ENCODE assay signal across 20 cellular contexts in genomic region chr2:99621106-99621505, GRCh38.
"Had no signal": no experiment of that assay in that cellular context is flagged by ENCODE, and none has a peak within 500 bp of the region (broad histone marks: within the 10 kb centered on the region; RNA-seq: fewer than 3 reads in every experiment).

No MANE protein-coding gene starts in this region.

- H3K27me3 Mint-ChIP-seq: activated CD4-positive, alpha-beta memory T cell treated with anti-CD3 and anti-CD28 coated beads, Interleukin-2, amount 10 ng/mL, durations not matched to agents 7 days and 5 days; activated CD4-positive, alpha-beta T cell treated with anti-CD3 and anti-CD28 coated beads for 36 hours had no signal

- H3K36me3 ChIP-seq: adrenal gland, SJCRH30, WERI-Rb-1 had no signal

- H3K4me3 ChIP-seq: adrenal gland, K562, SJCRH30 had no signal

- H3K36me3 Mint-ChIP-seq: activated naive CD8-positive, alpha-beta T cell treated with anti-CD3 and anti-CD28 coated beads, Interleukin-2, amount 10 ng/mL, durations not matched to agents 7 days and 5 days had no signal

- ATAC-seq: activated CD4-positive, alpha-beta T cell treated with anti-CD3 and anti-CD28 coated beads for 36 hours; K562 had no signal

- H3K27me3 ChIP-seq: adrenal gland, SJCRH30 had no signal

- H3K27ac Mint-ChIP-seq: activated CD4-positive, alpha-beta memory T cell treated with anti-CD3 and anti-CD28 coated beads, Interleukin-2, amount 10 ng/mL, durations not matched to agents 7 days and 5 days; activated CD4-positive, alpha-beta T cell treated with anti-CD3 and anti-CD28 coated beads for 36 hours; activated naive CD8-positive, alpha-beta T cell treated with anti-CD3 and anti-CD28 coated beads, Interleukin-2, amount 10 ng/mL, durations not matched to agents 7 days and 5 days had no signal

- H3K4me3 Mint-ChIP-seq: activated CD4-positive, alpha-beta memory T cell treated with anti-CD3 and anti-CD28 coated beads, Interleukin-2, amount 10 ng/mL, durations not matched to agents 7 days and 5 days; activated CD4-positive, alpha-beta T cell treated with anti-CD3 and anti-CD28 coated beads for 36 hours; activated naive CD8-positive, alpha-beta T cell treated with anti-CD3 and anti-CD28 coated beads, Interleukin-2, amount 10 ng/mL, durations not matched to agents 7 days and 5 days had no signal

- DNase-seq: activated CD4-positive, alpha-beta memory T cell treated with anti-CD3 and anti-CD28 coated beads, Interleukin-2, amount 10 ng/mL, durations not matched to agents 7 days and 5 days; activated CD4-positive, alpha-beta T cell treated with anti-CD3 and anti-CD28 coated beads for 36 hours; activated CD4-positive, alpha-beta T cell treated with anti-CD3 and anti-CD28 coated beads, Interleukin-2, amount 50 U/mL, for 1 hour; activated CD8-positive, alpha-beta memory T cell treated with anti-CD3 and anti-CD28 coated beads, Interleukin-2, amount 50 U/mL, for 4 hours; activated naive CD4-positive, alpha-beta T cell treated with anti-CD3 and anti-CD28 coated beads, Interleukin-2, amount 50 U/mL, for 16 hours; activated naive CD8-positive, alpha-beta T cell treated with anti-CD3 and anti-CD28 coated beads, Interleukin-2, amount 10 ng/mL, durations not matched to agents 7 days and 5 days; adrenal gland; anterior cingulate cortex; Karpas-422; NCI-H1105 treated with DMSO at 0.1 percent for 48 hours; NCI-H1436 treated with DMSO at 0.1 percent for 48 hours; NCI-H187 treated with DMSO at 0.1 percent for 48 hours; NCI-H2081 treated with DMSO at 0.1 percent for 48 hours; NCI-H526 treated with DMSO at 0.1 percent for 48 hours; NCI-H82; SJCRH30; SK-N-SH; T-helper 1 cell; WERI-Rb-1 had no signal

- H3K9me3 Mint-ChIP-seq: activated CD4-positive, alpha-beta memory T cell treated with anti-CD3 and anti-CD28 coated beads, Interleukin-2, amount 10 ng/mL, durations not matched to agents 7 days and 5 days; activated naive CD8-positive, alpha-beta T cell treated with anti-CD3 and anti-CD28 coated beads, Interleukin-2, amount 10 ng/mL, durations not matched to agents 7 days and 5 days had no signal

- H3K4me1 Mint-ChIP-seq: activated CD4-positive, alpha-beta memory T cell treated with anti-CD3 and anti-CD28 coated beads, Interleukin-2, amount 10 ng/mL, durations not matched to agents 7 days and 5 days; activated CD4-positive, alpha-beta T cell treated with anti-CD3 and anti-CD28 coated beads for 36 hours; activated naive CD8-positive, alpha-beta T cell treated with anti-CD3 and anti-CD28 coated beads, Interleukin-2, amount 10 ng/mL, durations not matched to agents 7 days and 5 days had no signal

- H3K27ac ChIP-seq: adrenal gland, SJCRH30, WERI-Rb-1 had no signal
